1 cellular context compared by ENCODE assay signal in genomic region chr12:48978291-48978740, GRCh38.
A peak's percentile ranks its signal among the peaks of the same experiment; 100 is the strongest.
TF ChIP-seq lines count a peak whose summit lies in the region.

WNT1 (plus strand) TSS chr12:48978322; CDS start chr12:48978651, 329 bp downstream.

TF ChIP-seq in HepG2, 621 proteins besides CTCF, POLR2A, EP300 and RAD21:
- TF ChIP-seq PRDM15 (CRISPR knock-in tag; IDR thresholded peaks at IDR 0.05), result no peak
- no peak for TF ChIP-seq PCBP2 (optimal IDR thresholded peaks at IDR 0.05; ENCODE audit: low read depth, low read length, poor library complexity, severe bottlenecking)
- TF ChIP-seq CCAR2 (optimal IDR thresholded peaks at IDR 0.05; ENCODE audit: low read depth, low read length), result no peak
- TF ChIP-seq NRL (CRISPR knock-in tag; IDR thresholded peaks at IDR 0.05; ENCODE audit: borderline replicate concordance), result peak; percentile 16; the same call in 1 of the 2 replicates
- TF ChIP-seq ZNF777 (CRISPR knock-in tag; IDR thresholded peaks at IDR 0.05), result peak; percentile 82
- TF ChIP-seq MTF2 (CRISPR knock-in tag; IDR thresholded peaks at IDR 0.05; ENCODE audit: borderline replicate concordance), result peak; percentile 95
- TF ChIP-seq ZNF124 (CRISPR knock-in tag; IDR thresholded peaks at IDR 0.05), result no peak
- 0 out of 2 replicates have a peak, but pooled peaks have one; percentile 3 for TF ChIP-seq UBTF (CRISPR knock-in tag; IDR thresholded peaks at IDR 0.05)
- TF ChIP-seq ZNF292 (CRISPR knock-in tag; IDR thresholded peaks at IDR 0.05; ENCODE audit: borderline replicate concordance, low read depth), result no peak
- no peak for TF ChIP-seq DNMT1 (CRISPR knock-in tag; IDR thresholded peaks at IDR 0.05)
- TF ChIP-seq ZNF605 (CRISPR knock-in tag; IDR thresholded peaks at IDR 0.05), result no peak
- TF ChIP-seq HNRNPL (IDR thresholded peaks at IDR 0.05; ENCODE audit: low read depth, low read length), result 0 out of 2 replicates have a peak, but pooled peaks have one; percentile 26
- no peak for TF ChIP-seq ATM (IDR thresholded peaks at IDR 0.05; ENCODE audit: borderline replicate concordance)
- TF ChIP-seq, protein P1, sequence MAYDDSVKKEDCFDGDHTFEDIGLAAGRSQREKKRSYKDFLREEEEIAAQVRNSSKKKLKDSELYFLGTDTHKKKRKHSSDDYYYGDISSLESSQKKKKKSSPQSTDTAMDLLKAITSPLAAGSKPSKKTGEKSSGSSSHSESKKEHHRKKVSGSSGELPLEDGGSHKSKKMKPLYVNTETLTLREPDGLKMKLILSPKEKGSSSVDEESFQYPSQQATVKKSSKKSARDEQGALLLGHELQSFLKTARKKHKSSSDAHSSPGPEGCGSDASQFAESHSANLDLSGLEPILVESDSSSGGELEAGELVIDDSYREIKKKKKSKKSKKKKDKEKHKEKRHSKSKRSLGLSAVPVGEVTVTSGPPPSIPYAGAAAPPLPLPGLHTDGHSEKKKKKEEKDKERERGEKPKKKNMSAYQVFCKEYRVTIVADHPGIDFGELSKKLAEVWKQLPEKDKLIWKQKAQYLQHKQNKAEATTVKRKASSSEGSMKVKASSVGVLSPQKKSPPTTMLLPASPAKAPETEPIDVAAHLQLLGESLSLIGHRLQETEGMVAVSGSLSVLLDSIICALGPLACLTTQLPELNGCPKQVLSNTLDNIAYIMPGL (CRISPR knock-in tag; IDR thresholded peaks at IDR 0.05; ENCODE audit: borderline replicate concordance in 1 of 2, low read depth in 1 of 2), result peak in 1 of 2 experiments; percentile 1; a peak in 1 of 4 replicates
- no peak for TF ChIP-seq CBFB (CRISPR knock-in tag; IDR thresholded peaks at IDR 0.05)
- TF ChIP-seq ZNF800 (CRISPR knock-in tag; IDR thresholded peaks at IDR 0.05), result peak; percentile 97
- TF ChIP-seq PHF21A (CRISPR knock-in tag; IDR thresholded peaks at IDR 0.05), result no peak
- 0 out of 2 replicates have a peak, but pooled peaks have one; percentile 23 for TF ChIP-seq EEA1 (CRISPR knock-in tag; IDR thresholded peaks at IDR 0.05; ENCODE audit: borderline replicate concordance)
